ENCODE assay signal across 8 cellular contexts in the genomic region with DNA sequence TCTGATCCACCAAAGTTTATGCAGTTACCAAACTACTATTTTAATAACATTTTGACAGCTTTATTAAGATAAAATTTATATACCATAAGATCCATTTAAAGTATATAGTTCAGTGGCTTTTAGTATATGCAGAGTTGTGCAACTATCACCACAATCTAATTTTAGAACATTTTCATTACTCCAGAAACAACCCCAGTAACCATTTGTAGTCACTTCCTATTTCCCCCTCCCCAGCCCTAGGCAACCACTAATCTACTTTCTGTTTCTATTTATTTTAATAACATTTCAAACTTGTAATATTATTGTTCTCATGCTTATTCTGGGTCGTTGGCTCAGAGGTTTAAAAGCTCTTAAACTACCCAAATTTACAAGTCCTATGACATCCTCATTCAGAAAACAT. TPM values are rescaled to one million over a fixed set of nuclear protein-coding genes. Genes with fewer than 3 reads are reported as not detected.
DNase-seq lines count a peak whose midpoint lies in the region; ATAC-seq and TF ChIP-seq lines count a peak whose summit lies in the region.

No MANE protein-coding gene starts in this region.

- no peaks in the 10 kb centered on the region for H3K9me3 Mint-ChIP-seq in CD8-positive, alpha-beta T cell

- in situ Hi-C loops in astrocyte of the spinal cord (cut with HindIII; ENCODE audit: low sequenced_read_pairs) = no loop called here

- TF ChIP-seq CTCF in CD8-positive, alpha-beta T cell (IDR thresholded peaks at IDR 0.05) = no peak
- TF ChIP-seq CTCF in astrocyte of the spinal cord (IDR thresholded peaks at IDR 0.05; ENCODE audit: low read depth, low read length) = no peak

- no peaks in the 10 kb centered on the region for H3K9me3 ChIP-seq in CD8-positive, alpha-beta T cell (ENCODE audit: low read length)

- no peaks in the 10 kb centered on the region for H3K27me3 ChIP-seq in CD8-positive, alpha-beta T cell (ENCODE audit: insufficient read depth, low read length)

- peak; percentile 59 for ATAC-seq in CD8-positive, alpha-beta T cell
- ATAC-seq in GM19468 (IDR thresholded peaks at IDR 0.05; ENCODE audit: extremely low read depth, unreplicated experiment) = peak; percentile 63
- peak; percentile 80 for ATAC-seq in HG03520 (IDR thresholded peaks at IDR 0.05; ENCODE audit: unreplicated experiment)

- DNase-seq in CD8-positive, alpha-beta T cell = no peak
- DNase-seq in astrocyte of the spinal cord (ENCODE audit: low read depth, low spot score) (peak; percentile 34), dedifferentiated amniotic fluid mesenchymal stem cell (ENCODE audit: extremely low spot score) (no peak), COLO668 (lab: John Stamatoyannopoulos, UW; ENCODE audit: unreplicated experiment) (no peak), cerebellar cortex (ENCODE audit: low spot score) (no peak)
- no peak for DNase-seq in stimulated activated CD4-positive, alpha-beta T cell treated with anti-CD3 and anti-CD28 coated beads, Interleukin-4, amount 100 ng/mL, for 24 hours

- peaks cover 12% of the 10 kb centered on the region for H3K4me1 ChIP-seq in CD8-positive, alpha-beta T cell (ENCODE audit: insufficient read depth, low read length)

- CTCF ChIA-PET in CD8-positive, alpha-beta T cell (lab: Charles Lee) = no interaction called here

- H3K4me3 ChIP-seq in CD8-positive, alpha-beta T cell (ENCODE audit: low read depth, low read length) = no peak overlapping the region
- no peak overlapping the region for H3K4me3 ChIP-seq in astrocyte of the spinal cord (ENCODE audit: low read depth, low read length)

- H3K36me3 Mint-ChIP-seq in CD8-positive, alpha-beta T cell = peaks cover 8% of the 10 kb centered on the region

- intact Hi-C loops in CD8-positive, alpha-beta T cell (cut with DNase I, micrococcal nuclease) = loop anchor here in 1 of 2 experiments (2.0 kb wide), 1 partner anchor 17 kb away; a partner anchor contains a TSS

- H3K4me1 Mint-ChIP-seq in CD8-positive, alpha-beta T cell (ENCODE audit: low read depth) = peaks cover 32% of the 10 kb centered on the region

- no peaks in the 10 kb centered on the region for H3K27me3 Mint-ChIP-seq in CD8-positive, alpha-beta T cell (ENCODE audit: low read depth)

- H3K27ac Mint-ChIP-seq in CD8-positive, alpha-beta T cell = peak overlapping the region; percentile 69

- POLR2A ChIA-PET in CD8-positive, alpha-beta T cell (lab: Charles Lee) = no interaction called here

- H3K4me3 Mint-ChIP-seq in CD8-positive, alpha-beta T cell = peak overlapping the region; percentile 61

- H3K27ac ChIP-seq in CD8-positive, alpha-beta T cell (ENCODE audit: low read depth, low read length) = no peak overlapping the region

- H3K36me3 ChIP-seq in CD8-positive, alpha-beta T cell (ENCODE audit: insufficient read depth, low read length) = no peaks in the 10 kb centered on the region

RNA-seq across cellular contexts. Expression of a gene that starts 18.3 kb away (rescaled TPM):
- 10 to 100 TPM; 15.2 to 24.2 TPM for total RNA-seq in CD8-positive, alpha-beta T cell
